ENCODE assay signal across 14 cellular contexts in the genomic region with DNA sequence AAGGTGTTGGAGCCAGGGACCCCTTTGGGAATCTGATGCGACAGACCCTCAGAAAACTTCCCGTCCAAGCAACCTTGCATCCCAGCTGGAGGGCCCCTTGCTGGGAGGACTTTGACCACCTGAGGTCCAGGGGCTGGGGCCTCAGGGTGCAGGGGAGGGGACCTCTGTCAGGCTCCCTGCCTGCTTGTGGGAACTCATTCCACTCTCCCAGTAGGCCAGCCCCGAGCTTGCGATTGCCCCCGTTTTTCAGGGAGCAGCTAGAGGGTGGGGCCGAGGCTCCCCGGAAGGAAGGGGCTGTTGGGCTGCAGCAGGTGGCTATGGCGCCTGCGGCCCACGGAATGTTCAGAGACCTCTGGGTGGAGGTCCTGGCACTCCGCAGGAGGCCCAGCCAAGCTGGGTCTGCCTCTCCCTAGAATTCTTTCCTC. TPM values are rescaled to one million over a fixed set of nuclear protein-coding genes. Genes with fewer than 3 reads are reported as not detected.
DNase-seq lines count a peak whose midpoint lies in the region; TF ChIP-seq lines count a peak whose summit lies in the region.
"Had no signal": no experiment of that assay in that cellular context is flagged by ENCODE, and none has a peak within 500 bp of the region (broad histone marks: within the 10 kb centered on the region; RNA-seq: fewer than 3 reads in every experiment).

No MANE protein-coding gene starts in this region.

- H3K27me3 ChIP-seq in endocrine pancreas (ENCODE audit: control insufficient read depth, insufficient read depth, low read length) (no peaks in the 10 kb centered on the region), mucosa of stomach (ENCODE audit: control insufficient read depth, insufficient read depth, low read length) (no peaks in the 10 kb centered on the region), suprapubic skin (no peaks in the 10 kb centered on the region)

- H3K4me1 ChIP-seq in endocrine pancreas (ENCODE audit: control insufficient read depth, insufficient read depth, low read length) (no peaks in the 10 kb centered on the region), mucosa of stomach (ENCODE audit: control insufficient read depth, insufficient read depth, low read length) (peaks cover 60% of the 10 kb centered on the region), suprapubic skin (peaks cover 74% of the 10 kb centered on the region)

- TF ChIP-seq CTCF in HFF-Myc (IDR thresholded peaks at IDR 0.05; ENCODE audit: low read depth, low read length, missing control alignments) (no peak), suprapubic skin (IDR thresholded peaks at IDR 0.05) (no peak)

- H3K9me3 ChIP-seq in endocrine pancreas (ENCODE audit: control insufficient read depth, low read length) (no peaks in the 10 kb centered on the region), mucosa of stomach (ENCODE audit: control insufficient read depth, low read length) (no peaks in the 10 kb centered on the region), suprapubic skin (no peaks in the 10 kb centered on the region)

- H3K4me3 ChIP-seq in HFF-Myc (replicated peaks; ENCODE audit: low read depth, low read length) (peak overlapping the region; percentile 85), endocrine pancreas (ENCODE audit: control insufficient read depth, insufficient read depth, low read length) (no peak overlapping the region), mucosa of stomach (ENCODE audit: low read length) (peak overlapping the region; percentile 38), suprapubic skin (peak overlapping the region; percentile 90)

- H3K36me3 ChIP-seq in endocrine pancreas (ENCODE audit: control insufficient read depth, insufficient read depth, low read length) (no peaks in the 10 kb centered on the region), mucosa of stomach (ENCODE audit: control insufficient read depth, insufficient read depth, low read length) (no peaks in the 10 kb centered on the region), suprapubic skin (no peaks in the 10 kb centered on the region)

- WGBS in suprapubic skin = 23% methylated on average over 9 of the region's 11 CpGs

- H3K27ac ChIP-seq in suprapubic skin = peak overlapping the region; percentile 89

- no peak for DNase-seq in HFF-Myc (ENCODE audit: extremely low read depth, low read depth)
- DNase-seq in suprapubic skin (ENCODE audit: low spot score in 2 of 2) = no peak
- no peak for DNase-seq in A172 (ENCODE audit: low spot score)
- DNase-seq in activated effector memory CD4-positive, alpha-beta T cell treated with Interleukin-2 at 50 U/mL for 16 hours = no peak
- no peak for DNase-seq in midbrain (lab: John Stamatoyannopoulos, UW)
- no peak for DNase-seq in mucosa of gallbladder (ENCODE audit: low spot score)
- DNase-seq: activated CD8-positive, alpha-beta memory T cell treated with anti-CD3 and anti-CD28 coated beads for 24 hours; effector memory CD8-positive, alpha-beta T cell; HFFc6; NCI-H2171 treated with DMSO at 0.1 percent for 48 hours; OCI-M1; T-helper 9 cell had no signal

- no peak for TF ChIP-seq POLR2A in suprapubic skin (IDR thresholded peaks at IDR 0.05)

- H3K9ac ChIP-seq in endocrine pancreas (ENCODE audit: control insufficient read depth, insufficient read depth, low read length) = peak overlapping the region; percentile 45
- H3K9ac ChIP-seq in mucosa of stomach (ENCODE audit: low read length) = peak overlapping the region; percentile 97

- no peak for TF ChIP-seq EP300 in suprapubic skin (IDR thresholded peaks at IDR 0.05)

RNA-seq across cellular contexts. Expression of gene GNA11, which starts 2.8 kb away (rescaled TPM):
- total RNA-seq in suprapubic skin (10 to 100 TPM; 49.9 to 76.2 (median 57.1) TPM), mucosa of gallbladder (93.2 TPM)
- 97.7 and 98.4 TPM in 2 replicates for total RNA-seq in A172 (2014; rRNA removed; shearing (Covaris generic))

RNA-seq across cellular contexts. Expression of gene TLE5, which starts 34.6 kb away (rescaled TPM):
- 100 to 1,000 TPM; 339 to 403 (median 382) TPM for total RNA-seq in suprapubic skin
- total RNA-seq in A172 (2014; rRNA removed; shearing (Covaris generic)) = 521 and 529 TPM in 2 replicates
- total RNA-seq in mucosa of gallbladder = 629 TPM

RNA-seq across cellular contexts. Expression of gene GNA15, which starts 38.9 kb away (rescaled TPM):
- total RNA-seq in suprapubic skin (100 to 1,000 TPM in 1 of 4 donors, 10 to 100 TPM in 3; 29.9 to 117 (median 85.0) TPM), mucosa of gallbladder (6.4 TPM)
- 0.19 and 0.26 TPM in 2 replicates for total RNA-seq in A172 (2014; rRNA removed; shearing (Covaris generic))
- total RNA-seq: HFFc6 had no signal
